ENCODE assay signal across 8 cellular contexts in the genomic region with DNA sequence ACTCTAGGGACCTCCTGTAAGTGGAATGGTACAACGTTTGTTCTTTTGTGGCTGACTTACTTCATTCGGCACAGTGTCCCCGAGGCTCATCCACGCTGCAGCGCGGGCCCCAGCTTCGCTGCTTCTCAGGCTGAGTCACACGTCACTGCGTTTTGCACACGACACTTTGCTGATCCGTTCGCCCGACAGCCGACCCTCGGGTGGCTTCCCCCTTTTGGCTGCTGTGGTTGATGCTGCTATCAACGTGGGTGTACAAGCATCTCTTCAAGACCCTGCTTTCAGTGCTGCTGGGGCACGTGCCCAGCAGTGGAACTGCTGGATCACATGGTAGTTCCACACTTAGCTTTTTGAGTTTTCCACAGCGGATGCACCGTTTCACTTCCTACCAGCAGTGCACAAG.
DNase-seq lines count a peak whose midpoint lies in the region; ATAC-seq, FAIRE-seq and TF ChIP-seq lines count a peak whose summit lies in the region.
"Not testable (repeated sequence)": the region's sequence is repeated elsewhere in the genome, so short reads cannot be mapped to it uniquely, and the experiment has no call there.

No MANE protein-coding gene starts in this region.

- H3K9ac ChIP-seq in K562 (ENCODE audit: insufficient read depth in 1 of 2, low read depth in 2 of 2, low read length in 2 of 2), result not testable (repeated sequence)

- TF ChIP-seq POLR2A in K562 (conservative IDR thresholded peaks at IDR 0.05), result not testable (repeated sequence)

- peaks cover 69 to 85% of the 10 kb centered on the region in 2 donors for H3K36me3 Mint-ChIP-seq in stimulated activated naive B cell treated with anti-CD40 and anti-IgM and Interleukin-4, amounts not matched to agents 10 μg/mL and 1 μg/mL and 100 μg/mL, for 72 hours

- H3K79me2 ChIP-seq in K562 (ENCODE audit: control insufficient read depth, insufficient read depth, low read length), result peaks cover 57% of the 10 kb centered on the region

- not testable (repeated sequence) for TF ChIP-seq RAD21 in K562 (CRISPR knock-in tag; conservative IDR thresholded peaks at IDR 0.05 in 1 of 2, IDR thresholded peaks at IDR 0.05 in 1 of 2)

- not testable (repeated sequence) for BruUV-seq in K562 (replicated peaks; lab: Mats Ljungman, UMichigan)

- peak; percentile 19 for FAIRE-seq in K562 (lab: Jason Lieb, UNC)

- peaks cover 14% of the 10 kb centered on the region for H3K9me3 ChIP-seq in K562 (replicated peaks; ENCODE audit: control insufficient read depth, insufficient read depth, low read depth, low read length)

- WGBS in K562 (ENCODE audit: insufficient coverage, low coverage, missing lambda C conversion rate), result 97% methylated on average over 5 of the region's 19 CpGs

- in situ Hi-C loops in K562 (cut with MboI), result not testable (repeated sequence)

- peaks cover 39 to 49% of the 10 kb centered on the region in 2 donors for H3K4me1 Mint-ChIP-seq in stimulated activated naive B cell treated with anti-CD40 and anti-IgM and Interleukin-4, amounts not matched to agents 10 μg/mL and 1 μg/mL and 100 μg/mL, for 72 hours

- peaks cover 77% of the 10 kb centered on the region for H3K36me3 ChIP-seq in K562 (ENCODE audit: control insufficient read depth, insufficient read depth, low read length)

- peak overlapping the region; percentile 59 for H3K27ac Mint-ChIP-seq in stimulated activated naive B cell treated with anti-CD40 and anti-IgM and Interleukin-4, amounts not matched to agents 10 μg/mL and 1 μg/mL and 100 μg/mL, for 72 hours

- not testable (repeated sequence) for H3K9me3 Mint-ChIP-seq in stimulated activated naive B cell treated with anti-CD40 and anti-IgM and Interleukin-4, amounts not matched to agents 10 μg/mL and 1 μg/mL and 100 μg/mL, for 72 hours

- intact Hi-C loops in K562 (cut with micrococcal nuclease), result not testable (repeated sequence)

- peaks cover 2 to 16% of the 10 kb centered on the region in 2 experiments; a peak in 3 of 5 replicates for H3K4me1 ChIP-seq in K562 (replicated peaks in 1 of 2; ENCODE audit: control insufficient read depth in 2 of 2, insufficient read depth in 2 of 2, low read length in 2 of 2)

- DNase-seq in K562 (ENCODE audit: extremely low read depth in 1 of 4, low spot score in 3 of 4); stimulated activated naive B cell treated with anti-CD40 and anti-IgM and Interleukin-4, amounts not matched to agents 10 μg/mL and 1 μg/mL and 100 μg/mL, for 72 hours: not testable (repeated sequence)

- CTCF ChIA-PET in K562 (lab: Yijun Ruan, JAX; ENCODE audit: low intra/inter-chr PET ratio), result not testable (repeated sequence)

- TF ChIP-seq CTCF in K562 (IDR thresholded peaks at IDR 0.05 in 2 of 3, conservative IDR thresholded peaks at IDR 0.05 in 1 of 3; ENCODE audit: insufficient read depth in 2 of 3, low read depth in 1 of 3, low read length in 3 of 3), result not testable (repeated sequence)

- H3K9me1 ChIP-seq in K562 (ENCODE audit: control insufficient read depth, insufficient read depth, low read length), result not testable (repeated sequence)

- TF ChIP-seq EP300 in K562 (IDR thresholded peaks at IDR 0.05; ENCODE audit: low read length), result not testable (repeated sequence)

- not testable (repeated sequence) for H3K27me3 Mint-ChIP-seq in stimulated activated naive B cell treated with anti-CD40 and anti-IgM and Interleukin-4, amounts not matched to agents 10 μg/mL and 1 μg/mL and 100 μg/mL, for 72 hours

- ATAC-seq in GM18511 (IDR thresholded peaks at IDR 0.05; ENCODE audit: unreplicated experiment) (peak; percentile 71), GM19395 (IDR thresholded peaks at IDR 0.05; ENCODE audit: unreplicated experiment) (peak; percentile 57), GM21529 (IDR thresholded peaks at IDR 0.05; ENCODE audit: unreplicated experiment) (peak; percentile 55), HG02759 (IDR thresholded peaks at IDR 0.05; ENCODE audit: unreplicated experiment) (peak; percentile 77), HG03097 (IDR thresholded peaks at IDR 0.05; ENCODE audit: low FRiP score, unreplicated experiment) (peak; percentile 50), HG03460 (IDR thresholded peaks at IDR 0.05; ENCODE audit: unreplicated experiment) (peak; percentile 65)
- not testable (repeated sequence) for ATAC-seq in K562
- peak; percentile 78 to 87 for ATAC-seq in stimulated activated naive B cell treated with anti-CD40 and anti-IgM and Interleukin-4, amounts not matched to agents 10 μg/mL and 1 μg/mL and 100 μg/mL, for 72 hours (replicated peaks)

- H3K27ac ChIP-seq in K562 (ENCODE audit: extremely low read depth, low read depth, low read length), result not testable (repeated sequence)

- H4K20me1 ChIP-seq in K562 (replicated peaks; ENCODE audit: control insufficient read depth, insufficient read depth, low read length), result not testable (repeated sequence)

- not testable (repeated sequence) for H2AFZ ChIP-seq in K562 (ENCODE audit: low read depth, low read length)

- H3K4me3 Mint-ChIP-seq in stimulated activated naive B cell treated with anti-CD40 and anti-IgM and Interleukin-4, amounts not matched to agents 10 μg/mL and 1 μg/mL and 100 μg/mL, for 72 hours, result not testable (repeated sequence)

- H3K4me3 ChIP-seq in K562, result not testable (repeated sequence)

- H3K4me2 ChIP-seq in K562 (ENCODE audit: insufficient read depth, low read length), result not testable (repeated sequence)

- POLR2A ChIA-PET in K562 (lab: Yijun Ruan, JAX), result not testable (repeated sequence)

- H3K27me3 ChIP-seq in K562 (ENCODE audit: control insufficient read depth in 2 of 2, insufficient read depth in 2 of 2, low read length in 2 of 2), result not testable (repeated sequence)
